Comparison of ENCODE assay signal across 1 cellular context in the genomic region with DNA sequence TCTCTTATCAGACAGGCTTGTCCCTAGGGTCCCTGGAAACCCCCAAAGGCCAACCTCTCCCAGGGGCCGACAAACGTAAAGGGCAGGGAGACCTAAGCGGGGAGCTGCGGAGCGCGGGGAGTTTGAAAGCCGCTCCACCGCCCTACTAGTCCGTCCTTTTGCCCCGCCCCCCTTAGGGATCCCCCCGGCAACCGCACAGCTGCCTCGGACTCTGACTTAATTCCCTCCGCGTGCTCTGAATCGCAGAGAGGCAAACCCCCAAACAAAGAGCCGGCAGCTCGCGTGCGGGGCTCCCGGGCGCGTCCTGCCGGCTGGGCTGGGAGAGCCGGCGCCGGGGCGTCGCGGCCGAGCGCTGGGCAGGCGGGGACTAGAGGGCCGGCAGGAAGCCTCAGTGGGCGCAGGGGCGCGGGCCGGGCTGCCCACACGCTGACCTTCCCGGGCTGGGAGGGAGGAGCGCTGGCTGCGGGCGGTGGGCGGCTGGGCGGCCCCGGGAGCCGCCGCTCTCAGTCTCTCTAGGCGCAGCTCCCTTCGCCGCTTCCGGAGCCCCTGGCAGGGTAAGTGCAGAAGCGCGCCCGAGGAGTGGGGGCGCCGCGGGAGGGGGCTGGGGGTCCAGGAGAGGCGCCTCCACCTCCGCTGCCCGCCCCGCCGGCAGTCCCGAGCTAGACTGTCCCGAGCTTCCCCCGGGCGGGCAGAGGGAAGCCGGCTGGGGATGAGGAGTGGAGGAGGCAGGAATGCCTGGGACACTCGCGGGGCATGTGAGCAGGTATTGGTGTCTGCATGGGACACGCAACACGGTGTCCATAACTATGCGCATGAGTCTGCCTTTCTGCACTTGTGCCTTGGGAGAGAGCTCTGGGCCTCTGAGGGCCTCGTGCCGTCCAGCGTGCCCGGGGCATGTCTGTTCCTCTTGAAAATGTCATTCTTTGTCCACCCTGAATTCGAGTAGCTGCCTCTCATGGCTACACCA.
TF ChIP-seq lines count a peak whose summit lies in the region.

A gene with protein sequence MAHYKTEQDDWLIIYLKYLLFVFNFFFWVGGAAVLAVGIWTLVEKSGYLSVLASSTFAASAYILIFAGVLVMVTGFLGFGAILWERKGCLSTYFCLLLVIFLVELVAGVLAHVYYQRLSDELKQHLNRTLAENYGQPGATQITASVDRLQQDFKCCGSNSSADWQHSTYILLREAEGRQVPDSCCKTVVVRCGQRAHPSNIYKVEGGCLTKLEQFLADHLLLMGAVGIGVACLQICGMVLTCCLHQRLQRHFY (plus strand): TSS at position 506 of the 967 bp plus-strand sequence. CDS start 27,244 bp downstream, outside the sequence.

TF ChIP-seq in HepG2, 621 proteins besides CTCF, POLR2A, EP300 and RAD21 (continued from another document):
- TF ChIP-seq, protein P1, sequence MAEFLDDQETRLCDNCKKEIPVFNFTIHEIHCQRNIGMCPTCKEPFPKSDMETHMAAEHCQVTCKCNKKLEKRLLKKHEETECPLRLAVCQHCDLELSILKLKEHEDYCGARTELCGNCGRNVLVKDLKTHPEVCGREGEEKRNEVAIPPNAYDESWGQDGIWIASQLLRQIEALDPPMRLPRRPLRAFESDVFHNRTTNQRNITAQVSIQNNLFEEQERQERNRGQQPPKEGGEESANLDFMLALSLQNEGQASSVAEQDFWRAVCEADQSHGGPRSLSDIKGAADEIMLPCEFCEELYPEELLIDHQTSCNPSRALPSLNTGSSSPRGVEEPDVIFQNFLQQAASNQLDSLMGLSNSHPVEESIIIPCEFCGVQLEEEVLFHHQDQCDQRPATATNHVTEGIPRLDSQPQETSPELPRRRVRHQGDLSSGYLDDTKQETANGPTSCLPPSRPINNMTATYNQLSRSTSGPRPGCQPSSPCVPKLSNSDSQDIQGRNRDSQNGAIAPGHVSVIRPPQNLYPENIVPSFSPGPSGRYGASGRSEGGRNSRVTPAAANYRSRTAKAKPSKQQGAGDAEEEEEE (CRISPR knock-in tag; IDR thresholded peaks at IDR 0.05; ENCODE audit: borderline replicate concordance), result no peak
- TF ChIP-seq ZNF207 (IDR thresholded peaks at IDR 0.05; ENCODE audit: borderline replicate concordance), result no peak
- TF ChIP-seq ZBTB21 (CRISPR knock-in tag; IDR thresholded peaks at IDR 0.05), result no peak
- TF ChIP-seq, protein P2, sequence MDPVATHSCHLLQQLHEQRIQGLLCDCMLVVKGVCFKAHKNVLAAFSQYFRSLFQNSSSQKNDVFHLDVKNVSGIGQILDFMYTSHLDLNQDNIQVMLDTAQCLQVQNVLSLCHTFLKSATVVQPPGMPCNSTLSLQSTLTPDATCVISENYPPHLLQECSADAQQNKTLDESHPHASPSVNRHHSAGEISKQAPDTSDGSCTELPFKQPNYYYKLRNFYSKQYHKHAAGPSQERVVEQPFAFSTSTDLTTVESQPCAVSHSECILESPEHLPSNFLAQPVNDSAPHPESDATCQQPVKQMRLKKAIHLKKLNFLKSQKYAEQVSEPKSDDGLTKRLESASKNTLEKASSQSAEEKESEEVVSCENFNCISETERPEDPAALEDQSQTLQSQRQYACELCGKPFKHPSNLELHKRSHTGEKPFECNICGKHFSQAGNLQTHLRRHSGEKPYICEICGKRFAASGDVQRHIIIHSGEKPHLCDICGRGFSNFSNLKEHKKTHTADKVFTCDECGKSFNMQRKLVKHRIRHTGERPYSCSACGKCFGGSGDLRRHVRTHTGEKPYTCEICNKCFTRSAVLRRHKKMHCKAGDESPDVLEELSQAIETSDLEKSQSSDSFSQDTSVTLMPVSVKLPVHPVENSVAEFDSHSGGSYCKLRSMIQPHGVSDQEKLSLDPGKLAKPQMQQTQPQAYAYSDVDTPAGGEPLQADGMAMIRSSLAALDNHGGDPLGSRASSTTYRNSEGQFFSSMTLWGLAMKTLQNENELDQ (CRISPR knock-in tag; IDR thresholded peaks at IDR 0.05; ENCODE audit: borderline replicate concordance), result no peak
- no peak for TF ChIP-seq ZC3H13 (CRISPR knock-in tag; IDR thresholded peaks at IDR 0.05)
- no peak for TF ChIP-seq ZNF777 (CRISPR knock-in tag; IDR thresholded peaks at IDR 0.05)
- TF ChIP-seq DNMT3B (CRISPR knock-in tag; conservative IDR thresholded peaks at IDR 0.05), result no peak
- TF ChIP-seq ARNT (IDR thresholded peaks at IDR 0.05), result no peak
- TF ChIP-seq XRCC5 (optimal IDR thresholded peaks at IDR 0.05; ENCODE audit: low read length), result no peak
- no peak for TF ChIP-seq ZNF577 (CRISPR knock-in tag; IDR thresholded peaks at IDR 0.05; ENCODE audit: borderline replicate concordance, low read depth)
- TF ChIP-seq, protein P3, sequence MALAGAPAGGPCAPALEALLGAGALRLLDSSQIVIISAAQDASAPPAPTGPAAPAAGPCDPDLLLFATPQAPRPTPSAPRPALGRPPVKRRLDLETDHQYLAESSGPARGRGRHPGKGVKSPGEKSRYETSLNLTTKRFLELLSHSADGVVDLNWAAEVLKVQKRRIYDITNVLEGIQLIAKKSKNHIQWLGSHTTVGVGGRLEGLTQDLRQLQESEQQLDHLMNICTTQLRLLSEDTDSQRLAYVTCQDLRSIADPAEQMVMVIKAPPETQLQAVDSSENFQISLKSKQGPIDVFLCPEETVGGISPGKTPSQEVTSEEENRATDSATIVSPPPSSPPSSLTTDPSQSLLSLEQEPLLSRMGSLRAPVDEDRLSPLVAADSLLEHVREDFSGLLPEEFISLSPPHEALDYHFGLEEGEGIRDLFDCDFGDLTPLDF (CRISPR knock-in tag; IDR thresholded peaks at IDR 0.05), result no peak
- TF ChIP-seq ZNF441 (CRISPR knock-in tag; IDR thresholded peaks at IDR 0.05; ENCODE audit: borderline replicate concordance), result no peak
- TF ChIP-seq HMG20B (CRISPR knock-in tag; conservative IDR thresholded peaks at IDR 0.05), result no peak
- TF ChIP-seq SCMH1 (CRISPR knock-in tag; IDR thresholded peaks at IDR 0.05; ENCODE audit: borderline replicate concordance), result no peak
- no peak for TF ChIP-seq BORCS8-MEF2B (CRISPR knock-in tag; IDR thresholded peaks at IDR 0.05)
